In genomic region chr1:70411360-70411844, GRCh38 we compare ENCODE assay signal across 7 cellular contexts. TPM values are rescaled to one million over a fixed set of nuclear protein-coding genes. Genes with fewer than 3 reads are reported as not detected.
DNase-seq lines count a peak whose midpoint lies in the region; ATAC-seq and TF ChIP-seq lines count a peak whose summit lies in the region.

No MANE protein-coding gene starts in this region.

- no peaks in the 10 kb centered on the region for H3K4me1 Mint-ChIP-seq in MCF 10A (ENCODE audit: insufficient read depth, unreplicated experiment)

- POLR2A ChIA-PET in MCF 10A (lab: Yijun Ruan, JAX): interaction anchor here (0.6 to 4.8 kb wide), 27 partner anchors 9 to 669 kb away, joined by 3 to 169 read pairs (median 4); partner anchors contain the start of genes ANKRD13C, LRRC40, SRSF11 and ZRANB2

- peak overlapping the region; percentile 91 for H3K9ac ChIP-seq in HUES64 (ENCODE audit: low read depth, low read length)

- H3K4me1 ChIP-seq in HUES64 (ENCODE audit: insufficient read depth, low read length): peaks cover 13% of the 10 kb centered on the region
- H3K4me1 ChIP-seq in left lung: peaks cover 0 to 11% of the 10 kb centered on the region in 2 donors
- peaks cover 14% of the 10 kb centered on the region for H3K4me1 ChIP-seq in testis

- TSS peak; percentile 90 for BruUV-seq in MCF 10A (replicated peaks; lab: Mats Ljungman, UMichigan)

- peaks cover 16% of the 10 kb centered on the region for H3K36me3 ChIP-seq in HUES64 (ENCODE audit: insufficient read depth, low read length)
- no peaks in the 10 kb centered on the region for H3K36me3 ChIP-seq in left lung
- no peaks in the 10 kb centered on the region for H3K36me3 ChIP-seq in testis (ENCODE audit: low read depth, missing control alignments)

- TF ChIP-seq POLR2A in testis (IDR thresholded peaks at IDR 0.05): no peak

- ATAC-seq in GM19397 (IDR thresholded peaks at IDR 0.05; ENCODE audit: unreplicated experiment) (peak; percentile 5), left lung (peak; percentile 50)

- H3K27me3 Mint-ChIP-seq in MCF 10A (ENCODE audit: insufficient read depth, unreplicated experiment): no peaks in the 10 kb centered on the region

- TF ChIP-seq CTCF in MCF 10A (IDR thresholded peaks at IDR 0.05; ENCODE audit: unreplicated experiment): no peak
- no peak for TF ChIP-seq CTCF in left lung (IDR thresholded peaks at IDR 0.05)
- TF ChIP-seq CTCF in testis (IDR thresholded peaks at IDR 0.05): no peak

- H3K27ac ChIP-seq in HUES64 (ENCODE audit: low read depth, low read length) (peak overlapping the region; percentile 91), left lung (peak overlapping the region; percentile 93 to 97), testis (peak overlapping the region; percentile 84 to 96)

- H3K9me3 ChIP-seq in HUES64 (ENCODE audit: insufficient read depth, low read depth, low read length): no peaks in the 10 kb centered on the region
- H3K9me3 ChIP-seq in left lung: no peaks in the 10 kb centered on the region
- H3K9me3 ChIP-seq in testis: no peaks in the 10 kb centered on the region

- H3K36me3 Mint-ChIP-seq in MCF 10A (ENCODE audit: insufficient read depth, unreplicated experiment): no peaks in the 10 kb centered on the region

- 2% methylated on average over 17 of the region's 17 CpGs for WGBS in HUES64
- 1% methylated on average over 17 of the region's 17 CpGs for WGBS in testis, 2 donors

- CTCF ChIA-PET in MCF 10A (lab: Yijun Ruan, JAX): interaction anchor here (0.6 to 2.3 kb wide), 6 partner anchors 57 to 258 kb away, joined by 3 to 10 read pairs (median 3); partner anchors contain the start of gene ANKRD13C

- intact Hi-C loops in MCF 10A (cut with micrococcal nuclease): loop anchor here (1.0 to 10.0 kb wide), 2 partner anchors 57 to 187 kb away; partner anchors contain the start of genes ANKRD13C and SRSF11
- intact Hi-C loops in left lung (cut with DNase I): no loop called here
- intact Hi-C loops in testis (cut with DNase I; ENCODE audit: low total_unique reads): no loop called here

- H3K27ac Mint-ChIP-seq in MCF 10A (ENCODE audit: low read depth, unreplicated experiment): peak overlapping the region; percentile 95

- H3K4me3 Mint-ChIP-seq in MCF 10A (ENCODE audit: unreplicated experiment): peak overlapping the region; percentile 99

- no peaks in the 10 kb centered on the region for H3K27me3 ChIP-seq in HUES64 (ENCODE audit: insufficient read depth, low read length)
- no peaks in the 10 kb centered on the region for H3K27me3 ChIP-seq in left lung
- H3K27me3 ChIP-seq in testis: no peaks in the 10 kb centered on the region

- H3K4me3 ChIP-seq in HUES64 (ENCODE audit: low read length) (peak overlapping the region; percentile 90), left lung (peak overlapping the region; percentile 59 to 63), testis (peak overlapping the region; percentile 64 to 80)

- no peak for DNase-seq in MCF 10A (ENCODE audit: unreplicated experiment)
- DNase-seq in left lung: no peak
- DNase-seq in testis: no peak
- DNase-seq in activated CD4-positive, CD25-positive, alpha-beta regulatory T cell treated with anti-CD3 and anti-CD28 coated beads, Interleukin-2, amount 50 U/mL, for 72 hours: no peak
- no peak for DNase-seq in glomerular visceral epithelial cell (ENCODE audit: extremely low spot score)

- no peaks in the 10 kb centered on the region for H3K9me3 Mint-ChIP-seq in MCF 10A (ENCODE audit: unreplicated experiment)

RNA-seq across cellular contexts. Expression of gene CTH, which starts 0.3 kb away (rescaled TPM):
- polyA plus RNA-seq in HUES64 (2013, experiment 1 of 2): 11.1 TPM
- 15.5 TPM for polyA plus RNA-seq in HUES64 (2013, experiment 2 of 2)
- total RNA-seq in MCF 10A (2022) (3.4 TPM in 2 replicates), left lung (1 to 10 TPM; 6.5 to 8.1 TPM), testis (10 to 100 TPM in 1 of 2 donors, 1 to 10 TPM in 1; 10.0 to 14.0 TPM)
- 8.9 TPM for polyA plus RNA-seq in testis (ENCODE audit: insufficient read depth, low read depth, low replicate concordance)

RNA-seq across cellular contexts. Expression of gene ANKRD13C, which starts 56.9 kb away (rescaled TPM):
- polyA plus RNA-seq in HUES64 (2013, experiment 1 of 2): 10.5 TPM
- 14.3 TPM for polyA plus RNA-seq in HUES64 (2013, experiment 2 of 2)
- total RNA-seq in MCF 10A (2022): 17.8 and 18.9 TPM in 2 replicates
- 10 to 100 TPM; 19.1 to 19.5 TPM for total RNA-seq in left lung
- 10 to 100 TPM; 18.7 to 21.7 TPM for total RNA-seq in testis
- 8.0 TPM for polyA plus RNA-seq in testis (ENCODE audit: insufficient read depth, low read depth, low replicate concordance)
